ENCODE assay signal across 17 cellular contexts in the genomic region with DNA sequence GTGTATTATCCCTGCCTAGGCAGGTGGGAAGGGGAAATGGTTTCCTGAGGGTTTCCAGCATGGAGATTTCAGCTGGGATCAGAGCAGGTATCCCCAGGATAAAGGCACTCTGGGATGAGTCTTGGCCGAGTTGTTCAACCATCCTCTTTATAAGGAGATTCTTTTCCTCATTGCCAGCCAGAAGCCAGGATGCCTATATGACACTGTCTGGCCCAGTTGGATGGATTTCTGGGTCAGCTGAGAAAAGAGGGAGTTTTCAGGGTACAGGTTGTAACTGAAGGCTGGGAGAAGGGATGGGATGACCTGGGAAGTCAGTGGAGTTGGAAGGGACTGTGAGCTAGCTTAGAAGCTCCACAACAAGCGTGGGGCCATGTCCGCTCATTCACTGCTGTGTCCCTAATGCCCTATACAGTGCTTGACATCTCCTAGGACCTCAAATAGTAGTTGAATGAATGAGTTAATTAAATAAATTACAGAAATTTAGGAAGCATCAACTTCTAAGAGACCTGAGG. TPM values are rescaled to one million over a fixed set of nuclear protein-coding genes. Genes with fewer than 3 reads are reported as not detected.
DNase-seq lines count a peak whose midpoint lies in the region; ATAC-seq and TF ChIP-seq lines count a peak whose summit lies in the region.
"Had no signal": no experiment of that assay in that cellular context is flagged by ENCODE, and none has a peak within 500 bp of the region (broad histone marks: within the 10 kb centered on the region; RNA-seq: fewer than 3 reads in every experiment).

No MANE protein-coding gene starts in this region.

- H3K4me1 Mint-ChIP-seq in MCF 10A (ENCODE audit: insufficient read depth, unreplicated experiment) = no peaks in the 10 kb centered on the region
- peaks cover 6% of the 10 kb centered on the region for H3K4me1 Mint-ChIP-seq in stimulated activated memory B cell treated with anti-CD40 and anti-IgM and Interleukin-4, amounts not matched to agents 10 μg/mL and 1 μg/mL and 100 μg/mL, for 72 hours

- intact Hi-C loops in breast epithelium (cut with DNase I; ENCODE audit: low total_unique reads) (no loop called here), MCF 10A (cut with micrococcal nuclease) (no loop called here)

- H3K27me3 Mint-ChIP-seq in MCF 10A (ENCODE audit: insufficient read depth, unreplicated experiment) = no peaks in the 10 kb centered on the region
- H3K27me3 Mint-ChIP-seq in stimulated activated memory B cell treated with anti-CD40 and anti-IgM and Interleukin-4, amounts not matched to agents 10 μg/mL and 1 μg/mL and 100 μg/mL, for 72 hours = peaks cover 53% of the 10 kb centered on the region

- ATAC-seq in stimulated activated memory B cell treated with anti-CD40 and anti-IgM and Interleukin-4, amounts not matched to agents 10 μg/mL and 1 μg/mL and 100 μg/mL, for 72 hours = no peak
- ATAC-seq in GM19351 (IDR thresholded peaks at IDR 0.05; ENCODE audit: unreplicated experiment) (no peak), GM21360 (IDR thresholded peaks at IDR 0.05; ENCODE audit: unreplicated experiment) (no peak)
- ATAC-seq: A549, HepG2, Panc1 had no signal

- peaks cover 4% of the 10 kb centered on the region for H3K36me3 Mint-ChIP-seq in MCF 10A (ENCODE audit: insufficient read depth, unreplicated experiment)
- H3K36me3 Mint-ChIP-seq in stimulated activated memory B cell treated with anti-CD40 and anti-IgM and Interleukin-4, amounts not matched to agents 10 μg/mL and 1 μg/mL and 100 μg/mL, for 72 hours = no peaks in the 10 kb centered on the region
- H3K36me3 Mint-ChIP-seq: CD14-positive monocyte had no signal

- DNase-seq in breast epithelium (ENCODE audit: low spot score in 2 of 2) (no peak), MCF 10A (ENCODE audit: unreplicated experiment) (no peak), islet precursor cell (peak; percentile 35), Ammon's horn (ENCODE audit: low spot score) (no peak)
- DNase-seq: COR-L47, DMS153, EL, HCEC 1CT, NCI-H187 treated with DMSO at 0.1 percent for 48 hours, NCI-H446 treated with DMSO at 0.1 percent for 48 hours had no signal

- H3K27ac ChIP-seq in breast epithelium = peak overlapping the region; percentile 54 to 71

- POLR2A ChIA-PET in MCF 10A (lab: Yijun Ruan, JAX) = interaction anchor here (0.6 to 1.5 kb wide), 4 partner anchors 11 to 248 kb away, joined by 3 to 6 read pairs (median 4); no protein-coding TSS in a partner anchor

- H3K4me1 ChIP-seq in breast epithelium = peaks cover 9 to 20% of the 10 kb centered on the region in 2 donors

- H3K27ac Mint-ChIP-seq in MCF 10A (ENCODE audit: low read depth, unreplicated experiment) = no peak overlapping the region
- H3K27ac Mint-ChIP-seq in stimulated activated memory B cell treated with anti-CD40 and anti-IgM and Interleukin-4, amounts not matched to agents 10 μg/mL and 1 μg/mL and 100 μg/mL, for 72 hours = peak overlapping the region; percentile 15
- H3K27ac Mint-ChIP-seq: CD14-positive monocyte had no signal

- no peaks in the 10 kb centered on the region for H3K9me3 ChIP-seq in breast epithelium
- H3K9me3 ChIP-seq: A549 had no signal

- TF ChIP-seq CTCF in breast epithelium (IDR thresholded peaks at IDR 0.05) (no peak), MCF 10A (IDR thresholded peaks at IDR 0.05; ENCODE audit: unreplicated experiment) (no peak)

- no peak overlapping the region for H3K4me3 ChIP-seq in breast epithelium
- H3K4me3 ChIP-seq: A549 had no signal

- H3K36me3 ChIP-seq in breast epithelium = no peaks in the 10 kb centered on the region

- CTCF ChIA-PET in MCF 10A (lab: Yijun Ruan, JAX) = interaction anchor here (0.6 to 1.3 kb wide), 5 partner anchors 11 to 188 kb away, joined by 3 to 4 read pairs (median 4); no protein-coding TSS in a partner anchor

- H3K9me3 Mint-ChIP-seq in MCF 10A (ENCODE audit: unreplicated experiment) = no peaks in the 10 kb centered on the region
- H3K9me3 Mint-ChIP-seq in stimulated activated memory B cell treated with anti-CD40 and anti-IgM and Interleukin-4, amounts not matched to agents 10 μg/mL and 1 μg/mL and 100 μg/mL, for 72 hours = peaks cover 3% of the 10 kb centered on the region

- H3K4me3 Mint-ChIP-seq in MCF 10A (ENCODE audit: unreplicated experiment) = no peak overlapping the region
- no peak overlapping the region for H3K4me3 Mint-ChIP-seq in stimulated activated memory B cell treated with anti-CD40 and anti-IgM and Interleukin-4, amounts not matched to agents 10 μg/mL and 1 μg/mL and 100 μg/mL, for 72 hours
- H3K4me3 Mint-ChIP-seq: CD14-positive monocyte had no signal

- TF ChIP-seq POLR2A in breast epithelium (IDR thresholded peaks at IDR 0.05) = no peak

- no peaks in the 10 kb centered on the region for H3K27me3 ChIP-seq in breast epithelium

- BruUV-seq in MCF 10A (replicated peaks; lab: Mats Ljungman, UMichigan) = no TSS peak

RNA-seq across cellular contexts. Expression of gene RHOB, which starts 8.3 kb away (rescaled TPM):
- total RNA-seq in breast epithelium = 1,000 to 10,000 TPM in 1 of 3 donors, 100 to 1,000 TPM in 2; 643 to 1,178 (median 772) TPM
- total RNA-seq in MCF 10A (2022) = 28.1 and 45.7 TPM in 2 replicates

Comparison
In these comparisons a context has a peak if more than half of its experiments do, and no peak if none do; other contexts are left out.
1. RNA of gene RHOB, which starts 8.3 kb away (total RNA-seq): 643 to 1,178 TPM in breast epithelium; 28.1 to 45.7 TPM in MCF 10A; every median in the first group is over 10 times any median in the second.